Comparison of ENCODE assay signal across 9 cellular contexts in the genomic region with DNA sequence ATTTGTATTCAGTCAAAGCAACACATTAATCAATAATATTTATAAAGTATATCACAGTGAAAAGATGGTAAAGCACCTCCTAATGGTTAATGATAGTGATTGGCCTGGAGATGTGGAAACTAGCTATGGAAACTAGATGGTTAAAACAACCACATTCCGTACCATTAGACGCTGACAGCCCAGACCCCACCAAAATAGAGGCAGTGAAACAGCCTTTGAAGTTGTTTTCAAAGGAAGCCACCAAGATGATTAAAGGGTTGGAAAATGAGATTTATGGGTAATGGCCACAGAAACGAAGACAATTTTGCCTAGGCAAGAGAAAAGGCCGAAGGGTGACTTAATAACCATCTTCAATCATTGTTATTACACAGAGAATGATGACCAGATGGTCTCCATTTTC.
DNase-seq lines count a peak whose midpoint lies in the region; TF ChIP-seq lines count a peak whose summit lies in the region.
"Had no signal": no experiment of that assay in that cellular context is flagged by ENCODE, and none has a peak within 500 bp of the region (broad histone marks: within the 10 kb centered on the region; RNA-seq: fewer than 3 reads in every experiment).

No MANE protein-coding gene starts in this region.

- H3K36me3 ChIP-seq in BLaER1 treated with 17β-estradiol and CSF1 and Interleukin-3, amounts not matched to agents 10 nM and 100 nM = no peaks in the 10 kb centered on the region
- H3K36me3 ChIP-seq in rectal smooth muscle tissue (ENCODE audit: control insufficient read depth, insufficient read depth, low read length) (no peaks in the 10 kb centered on the region), OCI-LY7 (ENCODE audit: insufficient read depth, low read length) (no peaks in the 10 kb centered on the region)

- H3K27ac ChIP-seq in BLaER1 treated with 17β-estradiol and CSF1 and Interleukin-3, amounts not matched to agents 10 nM and 100 nM = no peak overlapping the region
- H3K27ac ChIP-seq in dorsolateral prefrontal cortex (peak overlapping the region; percentile 60 to 97 (median 94)), rectal smooth muscle tissue (ENCODE audit: low read depth, low read length) (peak overlapping the region; percentile 8), OCI-LY7 (ENCODE audit: low read depth, low read length, poor library complexity, severe bottlenecking) (no peak overlapping the region)

- H3K4me1 ChIP-seq in BLaER1 treated with 17β-estradiol and CSF1 and Interleukin-3, amounts not matched to agents 10 nM and 100 nM = peaks cover 8 to 38% (median 16%) of the 10 kb centered on the region in 10 experiments
- peaks cover 15% of the 10 kb centered on the region for H3K4me1 ChIP-seq in rectal smooth muscle tissue (ENCODE audit: control insufficient read depth, insufficient read depth, low read length)
- no peaks in the 10 kb centered on the region for H3K4me1 ChIP-seq in OCI-LY7 (ENCODE audit: insufficient read depth, low read length, poor library complexity, severe bottlenecking)

- BruUV-seq in OCI-LY7 (replicated peaks; lab: Mats Ljungman, UMichigan) = no TSS peak

- no peaks in the 10 kb centered on the region for H3K79me2 ChIP-seq in OCI-LY7 (ENCODE audit: insufficient read depth, low read depth, low read length)

- H3K4me3 ChIP-seq in BLaER1 treated with 17β-estradiol and CSF1 and Interleukin-3, amounts not matched to agents 10 nM and 100 nM = no peak overlapping the region
- no peak overlapping the region for H3K4me3 ChIP-seq in dorsolateral prefrontal cortex
- no peak overlapping the region for H3K4me3 ChIP-seq in rectal smooth muscle tissue (ENCODE audit: low read length)
- H3K4me3 ChIP-seq in OCI-LY7 (ENCODE audit: low read depth, low read length, poor library complexity, severe bottlenecking) = no peak overlapping the region
- H3K4me3 ChIP-seq: K562 had no signal

- peaks cover 0 to 16% (median 5%) of the 10 kb centered on the region in 11 experiments; a peak in 9 of 22 replicates for H4K20me1 ChIP-seq in BLaER1 treated with 17β-estradiol and CSF1 and Interleukin-3, amounts not matched to agents 10 nM and 100 nM
- no peaks in the 10 kb centered on the region for H4K20me1 ChIP-seq in OCI-LY7 (ENCODE audit: insufficient read depth, low read length)

- H2AFZ ChIP-seq in OCI-LY7 (ENCODE audit: low read length) = no peak overlapping the region

- TF ChIP-seq CTCF in dorsolateral prefrontal cortex (IDR thresholded peaks at IDR 0.05 in 54 of 56, conservative IDR thresholded peaks at IDR 0.05 in 2 of 56; ENCODE audit: low read depth in 1 of 56, partially characterized antibody in 56 of 56) (no peak), OCI-LY7 (conservative IDR thresholded peaks at IDR 0.05; ENCODE audit: low read length) (no peak)

- no peak overlapping the region for H3K9ac ChIP-seq in BLaER1 treated with 17β-estradiol and CSF1 and Interleukin-3, amounts not matched to agents 10 nM and 100 nM
- H3K9ac ChIP-seq in rectal smooth muscle tissue (ENCODE audit: low read length) = no peak overlapping the region

- CTCF ChIA-PET in OCI-LY7 (lab: Charles Lee; ENCODE audit: unreplicated experiment) = no interaction called here

- POLR2A ChIA-PET in OCI-LY7 (lab: Charles Lee) = no interaction called here

- DNase-seq in NCI-H69 (lab: John Stamatoyannopoulos, UW) (peak; percentile 82), dorsolateral prefrontal cortex (no peak), OCI-LY7 (ENCODE audit: low spot score) (no peak), SW 1271 (lab: John Stamatoyannopoulos, UW) (no peak), COR-L47 (lab: John Stamatoyannopoulos, UW) (no peak), HCEC 1CT (no peak)

- H3K9me2 ChIP-seq in OCI-LY7 (ENCODE audit: insufficient read depth, low read length) = no peaks in the 10 kb centered on the region

- no peaks in the 10 kb centered on the region for H3K27me3 ChIP-seq in BLaER1 treated with 17β-estradiol and CSF1 and Interleukin-3, amounts not matched to agents 10 nM and 100 nM
- H3K27me3 ChIP-seq in dorsolateral prefrontal cortex (no peaks in the 10 kb centered on the region), rectal smooth muscle tissue (ENCODE audit: control insufficient read depth, insufficient read depth, low read length) (no peaks in the 10 kb centered on the region)

- H3K9me3 ChIP-seq in BLaER1 treated with 17β-estradiol and CSF1 and Interleukin-3, amounts not matched to agents 10 nM and 100 nM (replicated peaks in 1 of 11) = no peaks in the 10 kb centered on the region
- H3K9me3 ChIP-seq in OCI-LY7 (ENCODE audit: low read length) = no peaks in the 10 kb centered on the region

- intact Hi-C loops in dorsolateral prefrontal cortex (cut with DNase I) (loop anchor here (2.0 to 5.0 kb wide), 4 partner anchors 27 to 105 kb away; no protein-coding TSS in a partner anchor), OCI-LY7 (cut with micrococcal nuclease; ENCODE audit: unreplicated experiment) (loop anchor here (2.0 to 5.0 kb wide), 2 partner anchors 95 to 265 kb away; a partner anchor contains a TSS)

- peak overlapping the region; percentile 26 to 68 (median 41); a peak in 19 of 22 replicates for H3K4me2 ChIP-seq in BLaER1 treated with 17β-estradiol and CSF1 and Interleukin-3, amounts not matched to agents 10 nM and 100 nM
- no peak overlapping the region for H3K4me2 ChIP-seq in OCI-LY7 (ENCODE audit: low read length)

Comparison
In these comparisons a context has a peak if more than half of its experiments do, and no peak if none do; other contexts are left out.
1. H3K27ac ChIP-seq: peak in dorsolateral prefrontal cortex (59 of 59) and rectal smooth muscle tissue (single experiment); none in BLaER1 treated with 17β-estradiol and CSF1 and Interleukin-3, amounts not matched to agents 10 nM and 100 nM (0 of 11) and OCI-LY7 (single experiment).